32 cellular contexts compared by ENCODE assay signal in the genomic region with DNA sequence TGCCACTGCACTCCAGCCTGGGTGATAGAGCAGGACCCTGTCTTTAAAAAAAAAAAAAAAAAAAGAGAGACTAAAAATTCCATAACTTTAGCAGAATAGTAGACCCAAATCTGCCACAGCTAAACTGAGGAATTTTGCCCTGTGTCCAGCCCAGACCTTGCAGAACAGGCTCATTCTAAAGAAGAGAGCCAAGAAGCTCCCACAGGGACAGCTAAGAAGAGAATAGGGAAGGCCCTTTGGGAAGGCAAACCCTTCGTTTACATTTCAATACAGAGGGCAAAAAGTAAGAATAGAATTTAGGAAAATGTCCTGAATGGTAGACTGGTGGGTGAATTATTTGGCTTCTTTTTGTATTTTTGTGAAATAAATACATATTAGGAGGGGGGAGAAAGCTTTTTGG.
"Had no signal": no experiment of that assay in that cellular context is flagged by ENCODE, and none has a peak within 500 bp of the region (broad histone marks: within the 10 kb centered on the region; RNA-seq: fewer than 3 reads in every experiment).

No MANE protein-coding gene starts in this region.

- DNase-seq: activated CD4-positive, alpha-beta T cell treated with anti-CD3 and anti-CD28 coated beads for 1 hour; activated CD4-positive, alpha-beta T cell treated with anti-CD3 and anti-CD28 coated beads, Interleukin-2, amount 10 ng/mL, durations not matched to agents 24 days and 14 days; activated CD4-positive, alpha-beta T cell treated with anti-CD3 and anti-CD28 coated beads, Interleukin-2, amount 50 U/mL, for 4 hours; activated CD4-positive, CD25-positive, alpha-beta regulatory T cell; activated CD8-positive, alpha-beta T cell treated with anti-CD3 and anti-CD28 coated beads, Interleukin-2, amount 10 ng/mL, durations not matched to agents 7 days and 5 days; activated gamma-delta T cell; activated naive CD4-positive, alpha-beta T cell treated with Interleukin-2 at 50 U/mL for 16 hours; activated naive CD8-positive, alpha-beta T cell treated with anti-CD3 and anti-CD28 coated beads, Interleukin-2, amount 10 ng/mL, durations not matched to agents 7 days and 5 days; activated T-cell treated with anti-CD3 and anti-CD28 coated beads, Interleukin-2, amount 50 U/mL, for 24 hours; amygdala; body of pancreas; KG1; MM.1S; NCI-H1092 treated with DMSO at 0.1 percent for 48 hours; NCI-H1417; NCI-H187 treated with DMSO at 0.1 percent for 48 hours; NCI-H2081; NCI-H226; NCI-H524 treated with DMSO at 0.1 percent for 48 hours; PC-3; Peyer's patch; RPMI8226; SHP77 treated with DMSO at 0.1 percent for 48 hours; SW 1271; T-helper 1 cell; T-helper 2 cell; T-helper 9 cell had no signal

- H3K27ac ChIP-seq: body of pancreas, breast epithelium, Peyer's patch, SJSA1, VCaP had no signal

- H3K4me1 ChIP-seq: breast epithelium, Peyer's patch had no signal

- H3K27me3 ChIP-seq: body of pancreas, breast epithelium, Peyer's patch, SJSA1 had no signal

- H3K27ac Mint-ChIP-seq: activated CD4-positive, alpha-beta T cell treated with anti-CD3 and anti-CD28 coated beads, Interleukin-2, amount 10 ng/mL, durations not matched to agents 24 days and 14 days; activated CD8-positive, alpha-beta T cell treated with anti-CD3 and anti-CD28 coated beads, Interleukin-2, amount 10 ng/mL, durations not matched to agents 7 days and 5 days; activated naive CD4-positive, alpha-beta T cell treated with anti-CD3 and anti-CD28 coated beads, Interleukin-2, amount 50 U/mL, for 24 hours; activated naive CD8-positive, alpha-beta T cell treated with anti-CD3 and anti-CD28 coated beads, Interleukin-2, amount 10 ng/mL, durations not matched to agents 7 days and 5 days; activated T-cell treated with anti-CD3 and anti-CD28 coated beads, Interleukin-2, amount 50 U/mL, for 24 hours; activated T-helper 2 cell treated with anti-CD3 and anti-CD28 coated beads, Interferon-gamma antibody, Interleukin-2, Interleukin-4, amounts not matched to agents 10 μg/mL and 5 μg/mL and 100 μg/mL, durations not matched to agents 14 hours and 24 hours and 36 hours had no signal

- H3K4me3 Mint-ChIP-seq: activated CD4-positive, alpha-beta T cell treated with anti-CD3 and anti-CD28 coated beads, Interleukin-2, amount 10 ng/mL, durations not matched to agents 24 days and 14 days; activated CD8-positive, alpha-beta T cell treated with anti-CD3 and anti-CD28 coated beads, Interleukin-2, amount 10 ng/mL, durations not matched to agents 7 days and 5 days; activated naive CD4-positive, alpha-beta T cell treated with anti-CD3 and anti-CD28 coated beads, Interleukin-2, amount 50 U/mL, for 24 hours; activated naive CD8-positive, alpha-beta T cell treated with anti-CD3 and anti-CD28 coated beads, Interleukin-2, amount 10 ng/mL, durations not matched to agents 7 days and 5 days; activated T-cell treated with anti-CD3 and anti-CD28 coated beads, Interleukin-2, amount 50 U/mL, for 24 hours had no signal

- H3K9me3 Mint-ChIP-seq: activated CD4-positive, alpha-beta T cell treated with anti-CD3 and anti-CD28 coated beads, Interleukin-2, amount 10 ng/mL, durations not matched to agents 24 days and 14 days; activated naive CD4-positive, alpha-beta T cell treated with anti-CD3 and anti-CD28 coated beads, Interleukin-2, amount 50 U/mL, for 24 hours; activated naive CD8-positive, alpha-beta T cell treated with anti-CD3 and anti-CD28 coated beads, Interleukin-2, amount 10 ng/mL, durations not matched to agents 7 days and 5 days; activated T-cell treated with anti-CD3 and anti-CD28 coated beads, Interleukin-2, amount 50 U/mL, for 24 hours; activated T-helper 2 cell treated with anti-CD3 and anti-CD28 coated beads, Interferon-gamma antibody, Interleukin-2, Interleukin-4, amounts not matched to agents 10 μg/mL and 5 μg/mL and 100 μg/mL, durations not matched to agents 14 hours and 24 hours and 36 hours had no signal

- H3K36me3 ChIP-seq: breast epithelium, Peyer's patch, SJSA1 had no signal

- ATAC-seq: activated CD8-positive, alpha-beta T cell treated with anti-CD3 and anti-CD28 coated beads, Interleukin-2, amount 10 ng/mL, durations not matched to agents 7 days and 5 days; body of pancreas; PC-3 had no signal

- H3K4me3 ChIP-seq: body of pancreas, breast epithelium, Peyer's patch, SJSA1 had no signal

- H3K36me3 Mint-ChIP-seq: activated naive CD4-positive, alpha-beta T cell treated with anti-CD3 and anti-CD28 coated beads, Interleukin-2, amount 50 U/mL, for 24 hours; activated naive CD8-positive, alpha-beta T cell treated with anti-CD3 and anti-CD28 coated beads, Interleukin-2, amount 10 ng/mL, durations not matched to agents 7 days and 5 days had no signal

- H3K4me1 Mint-ChIP-seq: activated naive CD4-positive, alpha-beta T cell treated with anti-CD3 and anti-CD28 coated beads, Interleukin-2, amount 50 U/mL, for 24 hours; activated naive CD8-positive, alpha-beta T cell treated with anti-CD3 and anti-CD28 coated beads, Interleukin-2, amount 10 ng/mL, durations not matched to agents 7 days and 5 days had no signal

- H3K9me3 ChIP-seq: body of pancreas, breast epithelium, Peyer's patch, SJSA1 had no signal

- H3K27me3 Mint-ChIP-seq: activated naive CD4-positive, alpha-beta T cell treated with anti-CD3 and anti-CD28 coated beads, Interleukin-2, amount 50 U/mL, for 24 hours had no signal
